Comparison of ENCODE assay signal across 8 cellular contexts in genomic region chr19:10000171-10000826, GRCh38. TPM values are rescaled to one million over a fixed set of nuclear protein-coding genes. Genes with fewer than 3 reads are reported as not detected.
A peak's percentile ranks its signal among the peaks of the same experiment; 100 is the strongest.
DNase-seq lines count a peak whose midpoint lies in the region; ATAC-seq and TF ChIP-seq lines count a peak whose summit lies in the region.

No MANE protein-coding gene starts in this region.

- no peak overlapping the region for H3K27ac Mint-ChIP-seq in activated CD8-positive, alpha-beta T cell treated with anti-CD3 and anti-CD28 coated beads, Interleukin-2, amount 10 ng/mL, durations not matched to agents 7 days and 5 days
- H3K27ac Mint-ChIP-seq in stimulated activated naive B cell treated with anti-CD40 and anti-IgM and Interleukin-4, amounts not matched to agents 10 μg/mL and 1 μg/mL and 100 μg/mL, for 72 hours, result no peak overlapping the region

- CTCF ChIA-PET in A673 (lab: Charles Lee), result interaction anchor here (0.6 to 2.3 kb wide), 22 partner anchors 9 to 954 kb away, joined by 3 to 22 read pairs (median 6); partner anchors contain the start of genes COL5A3 and OLFM2
- CTCF ChIA-PET in activated CD8-positive, alpha-beta T cell treated with anti-CD3 and anti-CD28 coated beads, Interleukin-2, amount 10 ng/mL, durations not matched to agents 7 days and 5 days (lab: Charles Lee), result interaction anchor here (0.7 to 3.4 kb wide), 17 partner anchors 9 to 364 kb away, joined by 3 to 29 read pairs (median 3); partner anchors contain the start of gene COL5A3

- no peaks in the 10 kb centered on the region for H3K36me3 Mint-ChIP-seq in activated CD8-positive, alpha-beta T cell treated with anti-CD3 and anti-CD28 coated beads, Interleukin-2, amount 10 ng/mL, durations not matched to agents 7 days and 5 days (ENCODE audit: low read depth)
- no peaks in the 10 kb centered on the region for H3K36me3 Mint-ChIP-seq in stimulated activated naive B cell treated with anti-CD40 and anti-IgM and Interleukin-4, amounts not matched to agents 10 μg/mL and 1 μg/mL and 100 μg/mL, for 72 hours

- no peaks in the 10 kb centered on the region for H3K27me3 ChIP-seq in A673 (replicated peaks; ENCODE audit: insufficient read depth, low read depth, low read length, poor library complexity)
- peaks cover 7% of the 10 kb centered on the region for H3K27me3 ChIP-seq in effector memory CD4-positive, alpha-beta T cell (replicated peaks; ENCODE audit: control insufficient read depth, insufficient read depth, low read length, poor library complexity, severe bottlenecking)

- H3K9me3 ChIP-seq in A673 (ENCODE audit: low read depth, low read length, poor library complexity, severe bottlenecking), result no peaks in the 10 kb centered on the region
- no peaks in the 10 kb centered on the region for H3K9me3 ChIP-seq in effector memory CD4-positive, alpha-beta T cell (ENCODE audit: control insufficient read depth, low read length)

- no TSS peak for BruUV-seq in A673 (replicated peaks; lab: Mats Ljungman, UMichigan)

- H3K4me3 Mint-ChIP-seq in activated CD8-positive, alpha-beta T cell treated with anti-CD3 and anti-CD28 coated beads, Interleukin-2, amount 10 ng/mL, durations not matched to agents 7 days and 5 days, result no peak overlapping the region
- no peak overlapping the region for H3K4me3 Mint-ChIP-seq in stimulated activated naive B cell treated with anti-CD40 and anti-IgM and Interleukin-4, amounts not matched to agents 10 μg/mL and 1 μg/mL and 100 μg/mL, for 72 hours

- peak; percentile 98 for TF ChIP-seq CTCF in A673 (conservative IDR thresholded peaks at IDR 0.05; ENCODE audit: low read depth, low read length)
- TF ChIP-seq CTCF in GM12875 (IDR thresholded peaks at IDR 0.05; ENCODE audit: borderline replicate concordance, insufficient read depth, low read depth, low read length), result peak; percentile 88

- no peak overlapping the region for H3K27ac ChIP-seq in A673 (ENCODE audit: low read depth, low read length, poor library complexity, severe bottlenecking)
- no peak overlapping the region for H3K27ac ChIP-seq in effector memory CD4-positive, alpha-beta T cell (ENCODE audit: insufficient read depth, low read length, poor library complexity, severe bottlenecking)

- no peaks in the 10 kb centered on the region for H3K36me3 ChIP-seq in A673 (ENCODE audit: insufficient read depth, low read length, poor library complexity, severe bottlenecking)
- H3K36me3 ChIP-seq in effector memory CD4-positive, alpha-beta T cell (ENCODE audit: control insufficient read depth, insufficient read depth, low read length), result no peaks in the 10 kb centered on the region

- peaks cover 11% of the 10 kb centered on the region for H3K4me1 Mint-ChIP-seq in activated CD8-positive, alpha-beta T cell treated with anti-CD3 and anti-CD28 coated beads, Interleukin-2, amount 10 ng/mL, durations not matched to agents 7 days and 5 days (ENCODE audit: low read depth)
- peaks cover 4 to 6% of the 10 kb centered on the region in 2 donors for H3K4me1 Mint-ChIP-seq in stimulated activated naive B cell treated with anti-CD40 and anti-IgM and Interleukin-4, amounts not matched to agents 10 μg/mL and 1 μg/mL and 100 μg/mL, for 72 hours

- peaks cover 7% of the 10 kb centered on the region for H3K27me3 Mint-ChIP-seq in activated CD8-positive, alpha-beta T cell treated with anti-CD3 and anti-CD28 coated beads, Interleukin-2, amount 10 ng/mL, durations not matched to agents 7 days and 5 days (ENCODE audit: low read depth)
- H3K27me3 Mint-ChIP-seq in stimulated activated naive B cell treated with anti-CD40 and anti-IgM and Interleukin-4, amounts not matched to agents 10 μg/mL and 1 μg/mL and 100 μg/mL, for 72 hours, result peaks cover 50 to 74% of the 10 kb centered on the region in 2 donors

- POLR2A ChIA-PET in A673 (lab: Charles Lee; ENCODE audit: low non-redundant PET), result interaction anchor here (0.6 to 0.7 kb wide), 5 partner anchors 24 to 341 kb away, joined by 3 to 10 read pairs (median 4); no protein-coding TSS in a partner anchor
- POLR2A ChIA-PET in activated CD8-positive, alpha-beta T cell treated with anti-CD3 and anti-CD28 coated beads, Interleukin-2, amount 10 ng/mL, durations not matched to agents 7 days and 5 days (lab: Charles Lee), result no interaction called here

- no peaks in the 10 kb centered on the region for H3K9me3 Mint-ChIP-seq in activated CD8-positive, alpha-beta T cell treated with anti-CD3 and anti-CD28 coated beads, Interleukin-2, amount 10 ng/mL, durations not matched to agents 7 days and 5 days (ENCODE audit: insufficient read depth)
- H3K9me3 Mint-ChIP-seq in stimulated activated naive B cell treated with anti-CD40 and anti-IgM and Interleukin-4, amounts not matched to agents 10 μg/mL and 1 μg/mL and 100 μg/mL, for 72 hours, result no peaks in the 10 kb centered on the region

- peak; percentile 60 for ATAC-seq in activated CD8-positive, alpha-beta T cell treated with anti-CD3 and anti-CD28 coated beads, Interleukin-2, amount 10 ng/mL, durations not matched to agents 7 days and 5 days
- no peak for ATAC-seq in stimulated activated naive B cell treated with anti-CD40 and anti-IgM and Interleukin-4, amounts not matched to agents 10 μg/mL and 1 μg/mL and 100 μg/mL, for 72 hours (replicated peaks)
- ATAC-seq in HG03159 (IDR thresholded peaks at IDR 0.05; ENCODE audit: unreplicated experiment), result no peak

- intact Hi-C loops in A673 (cut with micrococcal nuclease; ENCODE audit: unreplicated experiment), result loop anchor here (1.0 kb wide), 1 partner anchor 66 kb away; no protein-coding TSS in a partner anchor

- DNase-seq in A673 (ENCODE audit: low spot score), result peak; percentile 84
- DNase-seq in NCI-H446 (lab: John Stamatoyannopoulos, UW), result peak; percentile 66 to 78
- peak; percentile 73 for DNase-seq in activated CD8-positive, alpha-beta T cell treated with anti-CD3 and anti-CD28 coated beads, Interleukin-2, amount 10 ng/mL, durations not matched to agents 7 days and 5 days
- DNase-seq in effector memory CD4-positive, alpha-beta T cell, result peak; percentile 26 to 58 (median 26)
- peak; percentile 60 for DNase-seq in myocyte (ENCODE audit: low read depth)
- DNase-seq in stimulated activated naive B cell treated with anti-CD40 and anti-IgM and Interleukin-4, amounts not matched to agents 10 μg/mL and 1 μg/mL and 100 μg/mL, for 72 hours, result peak; percentile 19

- peaks cover 3% of the 10 kb centered on the region for H3K4me1 ChIP-seq in A673 (ENCODE audit: insufficient read depth, low read length, poor library complexity, severe bottlenecking)
- H3K4me1 ChIP-seq in effector memory CD4-positive, alpha-beta T cell (ENCODE audit: control insufficient read depth, insufficient read depth, low read length, poor library complexity, severe bottlenecking), result peaks cover 3% of the 10 kb centered on the region

- H3K4me3 ChIP-seq in A673 (ENCODE audit: low read depth, low read length, poor library complexity, severe bottlenecking) (no peak overlapping the region), GM12875 (ENCODE audit: low read depth, low read length) (no peak overlapping the region)
- H3K4me3 ChIP-seq in effector memory CD4-positive, alpha-beta T cell (ENCODE audit: insufficient read depth, low read depth, low read length, poor library complexity, severe bottlenecking), result no peak overlapping the region

RNA-seq across cellular contexts. Expression of gene COL5A3, which starts 10.0 kb away (rescaled TPM):
- 6.4 and 6.8 TPM in 2 replicates for total RNA-seq in A673 (2021)
- total RNA-seq in activated CD8-positive, alpha-beta T cell treated with anti-CD3 and anti-CD28 coated beads, Interleukin-2, amount 10 ng/mL, durations not matched to agents 7 days and 5 days, result under 1 TPM; 0.13 to 0.18 TPM
- total RNA-seq in myocyte, result 75.3 and 93.4 TPM in 2 replicates
- polyA plus RNA-seq in myocyte (2012), result 6.4 TPM

RNA-seq across cellular contexts. Expression of gene RDH8, which starts 13.0 kb away (rescaled TPM):
- total RNA-seq in A673 (2021) (not detected in 2 replicates), myocyte (not detected in 2 replicates)
- not detected for total RNA-seq in activated CD8-positive, alpha-beta T cell treated with anti-CD3 and anti-CD28 coated beads, Interleukin-2, amount 10 ng/mL, durations not matched to agents 7 days and 5 days
- polyA plus RNA-seq in myocyte (2012), result not detected

Comparison
In these comparisons a context has a peak if more than half of its experiments do, and no peak if none do; other contexts are left out.
1. DNase-seq: peak in every context shown above with its lines; median percentile 84 in A673; 73 in activated CD8-positive, alpha-beta T cell treated with anti-CD3 and anti-CD28 coated beads, Interleukin-2, amount 10 ng/mL, durations not matched to agents 7 days and 5 days; 72 in NCI-H446; 60 in myocyte; 26 in effector memory CD4-positive, alpha-beta T cell; 19 in stimulated activated naive B cell treated with anti-CD40 and anti-IgM and Interleukin-4, amounts not matched to agents 10 μg/mL and 1 μg/mL and 100 μg/mL, for 72 hours.